1 cellular context compared by ENCODE assay signal in the genomic region with DNA sequence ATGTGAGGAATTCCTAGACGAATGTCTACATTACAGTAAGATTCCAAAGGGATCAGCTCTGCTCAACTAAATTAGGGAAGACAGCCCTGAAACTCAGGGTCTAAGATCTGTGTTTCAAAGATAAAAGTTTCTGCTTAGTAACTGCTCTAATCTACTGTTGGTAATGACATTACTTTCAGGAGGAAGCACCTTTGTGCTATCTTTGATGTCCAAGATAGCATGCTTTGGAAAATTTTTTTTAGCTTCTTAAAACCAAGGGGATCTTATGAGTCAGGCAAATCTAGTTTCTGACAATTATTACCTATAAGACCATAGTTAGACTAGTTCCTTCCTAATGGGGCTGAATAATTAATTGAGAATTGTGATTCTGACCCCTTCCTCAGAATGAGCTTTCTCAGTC.
A peak's percentile ranks its signal among the peaks of the same experiment; 100 is the strongest.
TF ChIP-seq lines count a peak whose summit lies in the region.

No MANE protein-coding gene starts in this region.

TF ChIP-seq in K562, 482 proteins besides CTCF, POLR2A, EP300 and RAD21 (continued from another document and continues in another):
- no peak for TF ChIP-seq KDM5B (IDR thresholded peaks at IDR 0.05; ENCODE audit: insufficient replicate concordance, low read depth, low read length)
- no peak for TF ChIP-seq CHD4 (IDR thresholded peaks at IDR 0.05; ENCODE audit: insufficient read depth, insufficient replicate concordance, low read depth, low read length, poor library complexity, severe bottlenecking)
- no peak for TF ChIP-seq NONO (IDR thresholded peaks at IDR 0.05; ENCODE audit: low read depth in 2 of 2, low read length in 1 of 2)
- TF ChIP-seq NR1H2 (CRISPR knock-in tag; IDR thresholded peaks at IDR 0.05) = no peak
- no peak for TF ChIP-seq FOXM1 (IDR thresholded peaks at IDR 0.05; ENCODE audit: low read depth)
- no peak for TF ChIP-seq FOXM1 (CRISPR knock-in tag; IDR thresholded peaks at IDR 0.05; ENCODE audit: low read depth)
- no peak for TF ChIP-seq NFYB (IDR thresholded peaks at IDR 0.05; ENCODE audit: extremely low read depth, insufficient read length)
- TF ChIP-seq NR2C2 (CRISPR knock-in tag; IDR thresholded peaks at IDR 0.05) = no peak
- no peak for TF ChIP-seq NR2C2 (tag; IDR thresholded peaks at IDR 0.05)
- TF ChIP-seq HNRNPUL1 (IDR thresholded peaks at IDR 0.05; ENCODE audit: low read length) = no peak
- TF ChIP-seq ZSCAN32 (CRISPR knock-in tag; IDR thresholded peaks at IDR 0.05) = no peak
- no peak for TF ChIP-seq XRCC3 (IDR thresholded peaks at IDR 0.05)
- no peak for TF ChIP-seq ZNF778 (CRISPR knock-in tag; IDR thresholded peaks at IDR 0.05)
- no peak for TF ChIP-seq ZBTB8A (IDR thresholded peaks at IDR 0.05; ENCODE audit: partially characterized antibody)
- TF ChIP-seq RFX1 (IDR thresholded peaks at IDR 0.05) = no peak
- no peak for TF ChIP-seq EP400 (IDR thresholded peaks at IDR 0.05)
- TF ChIP-seq SMARCC2 (IDR thresholded peaks at IDR 0.05; ENCODE audit: low read depth) = 0 out of 2 replicates have a peak, but pooled peaks have one; percentile 28
- TF ChIP-seq GABPB1 (CRISPR knock-in tag; IDR thresholded peaks at IDR 0.05) = no peak
- no peak for TF ChIP-seq SIN3A (IDR thresholded peaks at IDR 0.05; ENCODE audit: borderline replicate concordance in 2 of 2, control insufficient read depth in 1 of 2, low read depth in 2 of 2, low read length in 2 of 2)
- no peak for TF ChIP-seq CSDE1 (IDR thresholded peaks at IDR 0.05)
- no peak; the same call in 1 of the 2 replicates for TF ChIP-seq MTA1 (IDR thresholded peaks at IDR 0.05; ENCODE audit: borderline replicate concordance)
- TF ChIP-seq SLC30A9 (CRISPR knock-in tag; IDR thresholded peaks at IDR 0.05) = no peak
- TF ChIP-seq ZNF707 (CRISPR knock-in tag; conservative IDR thresholded peaks at IDR 0.05) = no peak
- TF ChIP-seq, protein P1, sequence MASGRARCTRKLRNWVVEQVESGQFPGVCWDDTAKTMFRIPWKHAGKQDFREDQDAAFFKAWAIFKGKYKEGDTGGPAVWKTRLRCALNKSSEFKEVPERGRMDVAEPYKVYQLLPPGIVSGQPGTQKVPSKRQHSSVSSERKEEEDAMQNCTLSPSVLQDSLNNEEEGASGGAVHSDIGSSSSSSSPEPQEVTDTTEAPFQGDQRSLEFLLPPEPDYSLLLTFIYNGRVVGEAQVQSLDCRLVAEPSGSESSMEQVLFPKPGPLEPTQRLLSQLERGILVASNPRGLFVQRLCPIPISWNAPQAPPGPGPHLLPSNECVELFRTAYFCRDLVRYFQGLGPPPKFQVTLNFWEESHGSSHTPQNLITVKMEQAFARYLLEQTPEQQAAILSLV (tag; IDR thresholded peaks at IDR 0.05) = no peak
- no peak for TF ChIP-seq SP2 (IDR thresholded peaks at IDR 0.05; ENCODE audit: extremely low read depth, low read depth, low read length, poor library complexity, severe bottlenecking)
- no peak for TF ChIP-seq ZNF232 (CRISPR knock-in tag; IDR thresholded peaks at IDR 0.05)
- TF ChIP-seq CTBP1 (IDR thresholded peaks at IDR 0.05; ENCODE audit: borderline replicate concordance) = peak; percentile 74; the same call in 1 of the 2 replicates
- 0 out of 2 replicates have a peak, but pooled peaks have one; percentile 33 for TF ChIP-seq MYNN (IDR thresholded peaks at IDR 0.05)
- no peak for TF ChIP-seq MYNN (CRISPR knock-in tag; IDR thresholded peaks at IDR 0.05)
- TF ChIP-seq KAT8 (IDR thresholded peaks at IDR 0.05; ENCODE audit: low read depth) = no peak
- TF ChIP-seq ZNF699 (CRISPR knock-in tag; IDR thresholded peaks at IDR 0.05; ENCODE audit: insufficient replicate concordance) = no peak
- TF ChIP-seq NR4A1 (CRISPR knock-in tag; IDR thresholded peaks at IDR 0.05) = no peak
- no peak for TF ChIP-seq NR4A1 (tag; IDR thresholded peaks at IDR 0.05)
- TF ChIP-seq TAF9B (IDR thresholded peaks at IDR 0.05; ENCODE audit: partially characterized antibody) = no peak
- TF ChIP-seq, protein P2, sequence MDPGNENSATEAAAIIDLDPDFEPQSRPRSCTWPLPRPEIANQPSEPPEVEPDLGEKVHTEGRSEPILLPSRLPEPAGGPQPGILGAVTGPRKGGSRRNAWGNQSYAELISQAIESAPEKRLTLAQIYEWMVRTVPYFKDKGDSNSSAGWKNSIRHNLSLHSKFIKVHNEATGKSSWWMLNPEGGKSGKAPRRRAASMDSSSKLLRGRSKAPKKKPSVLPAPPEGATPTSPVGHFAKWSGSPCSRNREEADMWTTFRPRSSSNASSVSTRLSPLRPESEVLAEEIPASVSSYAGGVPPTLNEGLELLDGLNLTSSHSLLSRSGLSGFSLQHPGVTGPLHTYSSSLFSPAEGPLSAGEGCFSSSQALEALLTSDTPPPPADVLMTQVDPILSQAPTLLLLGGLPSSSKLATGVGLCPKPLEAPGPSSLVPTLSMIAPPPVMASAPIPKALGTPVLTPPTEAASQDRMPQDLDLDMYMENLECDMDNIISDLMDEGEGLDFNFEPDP (CRISPR knock-in tag; IDR thresholded peaks at IDR 0.05) = no peak
- no peak for TF ChIP-seq TBL1XR1 (IDR thresholded peaks at IDR 0.05; ENCODE audit: low read length in 2 of 2)
- TF ChIP-seq, protein P3, sequence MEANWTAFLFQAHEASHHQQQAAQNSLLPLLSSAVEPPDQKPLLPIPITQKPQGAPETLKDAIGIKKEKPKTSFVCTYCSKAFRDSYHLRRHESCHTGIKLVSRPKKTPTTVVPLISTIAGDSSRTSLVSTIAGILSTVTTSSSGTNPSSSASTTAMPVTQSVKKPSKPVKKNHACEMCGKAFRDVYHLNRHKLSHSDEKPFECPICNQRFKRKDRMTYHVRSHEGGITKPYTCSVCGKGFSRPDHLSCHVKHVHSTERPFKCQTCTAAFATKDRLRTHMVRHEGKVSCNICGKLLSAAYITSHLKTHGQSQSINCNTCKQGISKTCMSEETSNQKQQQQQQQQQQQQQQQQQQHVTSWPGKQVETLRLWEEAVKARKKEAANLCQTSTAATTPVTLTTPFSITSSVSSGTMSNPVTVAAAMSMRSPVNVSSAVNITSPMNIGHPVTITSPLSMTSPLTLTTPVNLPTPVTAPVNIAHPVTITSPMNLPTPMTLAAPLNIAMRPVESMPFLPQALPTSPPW (CRISPR knock-in tag; IDR thresholded peaks at IDR 0.05) = no peak
- TF ChIP-seq, protein P4, sequence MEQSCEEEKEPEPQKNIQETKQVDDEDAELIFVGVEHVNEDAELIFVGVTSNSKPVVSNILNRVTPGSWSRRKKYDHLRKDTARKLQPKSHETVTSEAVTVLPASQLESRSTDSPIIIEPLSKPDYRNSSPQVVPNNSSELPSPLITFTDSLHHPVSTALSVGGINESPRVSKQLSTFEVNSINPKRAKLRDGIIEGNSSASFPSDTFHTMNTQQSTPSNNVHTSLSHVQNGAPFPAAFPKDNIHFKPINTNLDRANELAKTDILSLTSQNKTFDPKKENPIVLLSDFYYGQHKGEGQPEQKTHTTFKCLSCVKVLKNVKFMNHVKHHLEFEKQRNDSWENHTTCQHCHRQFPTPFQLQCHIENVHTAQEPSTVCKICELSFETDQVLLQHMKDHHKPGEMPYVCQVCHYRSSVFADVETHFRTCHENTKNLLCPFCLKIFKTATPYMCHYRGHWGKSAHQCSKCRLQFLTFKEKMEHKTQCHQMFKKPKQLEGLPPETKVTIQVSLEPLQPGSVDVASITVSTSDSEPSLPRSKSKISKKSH (CRISPR knock-in tag; IDR thresholded peaks at IDR 0.05) = no peak
- no peak for TF ChIP-seq C11orf30 (IDR thresholded peaks at IDR 0.05; ENCODE audit: low read depth)
- no peak for TF ChIP-seq RBM39 (optimal IDR thresholded peaks at IDR 0.05; ENCODE audit: low read depth, low read length)
- TF ChIP-seq SMARCE1 (IDR thresholded peaks at IDR 0.05) = peak; percentile 55; the same call in 1 of the 2 replicates
- TF ChIP-seq ELF1 (tag; IDR thresholded peaks at IDR 0.05) = no peak
- no peak for TF ChIP-seq ARHGAP35 (IDR thresholded peaks at IDR 0.05; ENCODE audit: partially characterized antibody)
- no peak for TF ChIP-seq POLR3A (IDR thresholded peaks at IDR 0.05; ENCODE audit: borderline replicate concordance, extremely low read depth, insufficient read depth, insufficient read length)
- TF ChIP-seq CBX3 (IDR thresholded peaks at IDR 0.05; ENCODE audit: borderline replicate concordance in 1 of 2, low read length in 2 of 2) = no peak
- TF ChIP-seq, protein P5, sequence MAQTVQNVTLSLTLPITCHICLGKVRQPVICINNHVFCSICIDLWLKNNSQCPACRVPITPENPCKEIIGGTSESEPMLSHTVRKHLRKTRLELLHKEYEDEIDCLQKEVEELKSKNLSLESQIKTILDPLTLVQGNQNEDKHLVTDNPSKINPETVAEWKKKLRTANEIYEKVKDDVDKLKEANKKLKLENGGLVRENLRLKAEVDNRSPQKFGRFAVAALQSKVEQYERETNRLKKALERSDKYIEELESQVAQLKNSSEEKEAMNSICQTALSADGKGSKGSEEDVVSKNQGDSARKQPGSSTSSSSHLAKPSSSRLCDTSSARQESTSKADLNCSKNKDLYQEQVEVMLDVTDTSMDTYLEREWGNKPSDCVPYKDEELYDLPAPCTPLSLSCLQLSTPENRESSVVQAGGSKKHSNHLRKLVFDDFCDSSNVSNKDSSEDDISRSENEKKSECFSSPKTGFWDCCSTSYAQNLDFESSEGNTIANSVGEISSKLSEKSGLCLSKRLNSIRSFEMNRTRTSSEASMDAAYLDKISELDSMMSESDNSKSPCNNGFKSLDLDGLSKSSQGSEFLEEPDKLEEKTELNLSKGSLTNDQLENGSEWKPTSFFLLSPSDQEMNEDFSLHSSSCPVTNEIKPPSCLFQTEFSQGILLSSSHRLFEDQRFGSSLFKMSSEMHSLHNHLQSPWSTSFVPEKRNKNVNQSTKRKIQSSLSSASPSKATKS (CRISPR knock-in tag; IDR thresholded peaks at IDR 0.05) = no peak
- TF ChIP-seq RBM22 (IDR thresholded peaks at IDR 0.05; ENCODE audit: low read depth, low read length, poor library complexity, severe bottlenecking) = no peak
- TF ChIP-seq TEAD1 (CRISPR knock-in tag; IDR thresholded peaks at IDR 0.05) = no peak
- TF ChIP-seq NR2F6 (CRISPR knock-in tag; IDR thresholded peaks at IDR 0.05) = no peak
- TF ChIP-seq, protein P6, sequence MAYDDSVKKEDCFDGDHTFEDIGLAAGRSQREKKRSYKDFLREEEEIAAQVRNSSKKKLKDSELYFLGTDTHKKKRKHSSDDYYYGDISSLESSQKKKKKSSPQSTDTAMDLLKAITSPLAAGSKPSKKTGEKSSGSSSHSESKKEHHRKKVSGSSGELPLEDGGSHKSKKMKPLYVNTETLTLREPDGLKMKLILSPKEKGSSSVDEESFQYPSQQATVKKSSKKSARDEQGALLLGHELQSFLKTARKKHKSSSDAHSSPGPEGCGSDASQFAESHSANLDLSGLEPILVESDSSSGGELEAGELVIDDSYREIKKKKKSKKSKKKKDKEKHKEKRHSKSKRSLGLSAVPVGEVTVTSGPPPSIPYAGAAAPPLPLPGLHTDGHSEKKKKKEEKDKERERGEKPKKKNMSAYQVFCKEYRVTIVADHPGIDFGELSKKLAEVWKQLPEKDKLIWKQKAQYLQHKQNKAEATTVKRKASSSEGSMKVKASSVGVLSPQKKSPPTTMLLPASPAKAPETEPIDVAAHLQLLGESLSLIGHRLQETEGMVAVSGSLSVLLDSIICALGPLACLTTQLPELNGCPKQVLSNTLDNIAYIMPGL (CRISPR knock-in tag; IDR thresholded peaks at IDR 0.05) = no peak
- TF ChIP-seq, protein P7, sequence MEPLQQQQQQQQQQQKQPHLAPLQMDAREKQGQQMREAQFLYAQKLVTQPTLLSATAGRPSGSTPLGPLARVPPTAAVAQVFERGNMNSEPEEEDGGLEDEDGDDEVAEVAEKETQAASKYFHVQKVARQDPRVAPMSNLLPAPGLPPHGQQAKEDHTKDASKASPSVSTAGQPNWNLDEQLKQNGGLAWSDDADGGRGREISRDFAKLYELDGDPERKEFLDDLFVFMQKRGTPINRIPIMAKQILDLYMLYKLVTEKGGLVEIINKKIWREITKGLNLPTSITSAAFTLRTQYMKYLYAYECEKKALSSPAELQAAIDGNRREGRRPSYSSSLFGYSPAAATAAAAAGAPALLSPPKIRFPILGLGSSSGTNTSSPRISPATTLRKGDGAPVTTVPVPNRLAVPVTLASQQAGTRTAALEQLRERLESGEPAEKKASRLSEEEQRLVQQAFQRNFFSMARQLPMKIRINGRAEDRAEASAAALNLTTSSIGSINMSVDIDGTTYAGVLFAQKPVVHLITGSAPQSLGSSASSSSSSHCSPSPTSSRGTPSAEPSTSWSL (CRISPR knock-in tag; IDR thresholded peaks at IDR 0.05; ENCODE audit: borderline replicate concordance) = no peak
- peak; percentile 59 for TF ChIP-seq DPF2 (IDR thresholded peaks at IDR 0.05)
- TF ChIP-seq TEAD4 (IDR thresholded peaks at IDR 0.05; ENCODE audit: low read length) = peak; percentile 71
- no peak for TF ChIP-seq TEAD4 (CRISPR knock-in tag; IDR thresholded peaks at IDR 0.05; ENCODE audit: borderline replicate concordance)
- TF ChIP-seq, protein P8, sequence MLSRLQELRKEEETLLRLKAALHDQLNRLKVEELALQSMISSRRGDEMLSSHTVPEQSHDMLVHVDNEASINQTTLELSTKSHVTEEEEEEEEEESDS (CRISPR knock-in tag; IDR thresholded peaks at IDR 0.05) = no peak
- no peak for TF ChIP-seq U2AF2 (optimal IDR thresholded peaks at IDR 0.05; ENCODE audit: low read depth, low read length)
- TF ChIP-seq, protein P9, sequence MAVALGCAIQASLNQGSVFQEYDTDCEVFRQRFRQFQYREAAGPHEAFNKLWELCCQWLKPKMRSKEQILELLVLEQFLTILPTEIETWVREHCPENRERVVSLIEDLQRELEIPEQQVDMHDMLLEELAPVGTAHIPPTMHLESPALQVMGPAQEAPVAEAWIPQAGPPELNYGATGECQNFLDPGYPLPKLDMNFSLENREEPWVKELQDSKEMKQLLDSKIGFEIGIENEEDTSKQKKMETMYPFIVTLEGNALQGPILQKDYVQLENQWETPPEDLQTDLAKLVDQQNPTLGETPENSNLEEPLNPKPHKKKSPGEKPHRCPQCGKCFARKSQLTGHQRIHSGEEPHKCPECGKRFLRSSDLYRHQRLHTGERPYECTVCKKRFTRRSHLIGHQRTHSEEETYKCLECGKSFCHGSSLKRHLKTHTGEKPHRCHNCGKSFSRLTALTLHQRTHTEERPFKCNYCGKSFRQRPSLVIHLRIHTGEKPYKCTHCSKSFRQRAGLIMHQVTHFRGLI (CRISPR knock-in tag; IDR thresholded peaks at IDR 0.05) = no peak
- TF ChIP-seq, protein P10, sequence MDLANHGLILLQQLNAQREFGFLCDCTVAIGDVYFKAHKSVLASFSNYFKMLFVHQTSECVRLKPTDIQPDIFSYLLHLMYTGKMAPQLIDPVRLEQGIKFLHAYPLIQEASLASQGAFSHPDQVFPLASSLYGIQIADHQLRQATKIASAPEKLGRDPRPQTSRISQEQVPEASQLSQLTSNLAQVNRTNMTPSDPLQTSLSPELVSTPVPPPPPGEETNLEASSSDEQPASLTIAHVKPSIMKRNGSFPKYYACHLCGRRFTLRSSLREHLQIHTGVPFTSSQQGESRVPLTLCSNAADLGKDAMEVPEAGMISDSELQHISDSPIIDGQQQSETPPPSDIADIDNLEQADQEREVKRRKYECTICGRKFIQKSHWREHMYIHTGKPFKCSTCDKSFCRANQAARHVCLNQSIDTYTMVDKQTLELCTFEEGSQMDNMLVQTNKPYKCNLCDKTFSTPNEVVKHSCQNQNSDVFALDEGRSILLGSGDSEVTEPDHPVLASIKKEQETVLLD (IDR thresholded peaks at IDR 0.05) = no peak
- TF ChIP-seq, protein P11, sequence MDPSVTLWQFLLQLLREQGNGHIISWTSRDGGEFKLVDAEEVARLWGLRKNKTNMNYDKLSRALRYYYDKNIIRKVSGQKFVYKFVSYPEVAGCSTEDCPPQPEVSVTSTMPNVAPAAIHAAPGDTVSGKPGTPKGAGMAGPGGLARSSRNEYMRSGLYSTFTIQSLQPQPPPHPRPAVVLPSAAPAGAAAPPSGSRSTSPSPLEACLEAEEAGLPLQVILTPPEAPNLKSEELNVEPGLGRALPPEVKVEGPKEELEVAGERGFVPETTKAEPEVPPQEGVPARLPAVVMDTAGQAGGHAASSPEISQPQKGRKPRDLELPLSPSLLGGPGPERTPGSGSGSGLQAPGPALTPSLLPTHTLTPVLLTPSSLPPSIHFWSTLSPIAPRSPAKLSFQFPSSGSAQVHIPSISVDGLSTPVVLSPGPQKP (CRISPR knock-in tag; IDR thresholded peaks at IDR 0.05) = no peak
